ENCODE assay signal across 19 cellular contexts in the genomic region with DNA sequence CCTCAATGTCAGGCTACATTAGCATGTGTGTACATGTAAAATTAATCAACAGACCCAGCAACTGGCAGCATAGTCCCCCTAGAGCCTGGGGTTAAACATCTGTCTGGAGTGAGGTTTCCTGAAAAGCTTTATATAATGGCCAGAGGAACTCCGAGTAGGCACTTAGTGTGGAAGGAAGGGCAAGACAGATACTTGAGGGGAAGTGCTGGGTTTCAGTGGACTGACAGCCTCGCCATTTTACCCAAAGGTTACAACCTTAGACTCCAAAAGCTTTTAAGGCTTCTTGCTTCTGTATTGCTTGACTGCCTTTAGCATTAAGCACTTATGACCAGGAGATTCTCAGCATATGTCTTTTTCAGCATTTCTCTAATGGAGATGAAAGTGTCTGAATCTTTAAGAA.
"Had no signal": no experiment of that assay in that cellular context is flagged by ENCODE, and none has a peak within 500 bp of the region (broad histone marks: within the 10 kb centered on the region; RNA-seq: fewer than 3 reads in every experiment).

No MANE protein-coding gene starts in this region.

- H3K4me1 Mint-ChIP-seq: neural progenitor cell had no signal

- H3K27me3 ChIP-seq: dorsolateral prefrontal cortex, heart left ventricle, neural progenitor cell, ovary, tibial artery, upper lobe of right lung, vagina had no signal

- H3K27ac Mint-ChIP-seq: naive thymus-derived CD8-positive, alpha-beta T cell; neural progenitor cell; stimulated activated naive CD8-positive, alpha-beta T cell treated with anti-CD3 and anti-CD28 coated beads, Interleukin-15, Interleukin-2, amounts not matched to agents 100 ng/mL and 50 ng/mL, for 24 hours had no signal

- H3K4me3 Mint-ChIP-seq: naive thymus-derived CD8-positive, alpha-beta T cell; neural progenitor cell; stimulated activated naive CD8-positive, alpha-beta T cell treated with anti-CD3 and anti-CD28 coated beads, Interleukin-15, Interleukin-2, amounts not matched to agents 100 ng/mL and 50 ng/mL, for 24 hours had no signal

- H3K27ac ChIP-seq: dorsolateral prefrontal cortex, heart left ventricle, neural progenitor cell, ovary, tibial artery, upper lobe of right lung, vagina had no signal

- H3K27me3 Mint-ChIP-seq: naive thymus-derived CD8-positive, alpha-beta T cell; stimulated activated naive CD8-positive, alpha-beta T cell treated with anti-CD3 and anti-CD28 coated beads, Interleukin-15, Interleukin-2, amounts not matched to agents 100 ng/mL and 50 ng/mL, for 24 hours had no signal

- DNase-seq: cortex of kidney; dorsolateral prefrontal cortex; effector CD8-positive, alpha-beta T cell; foreskin melanocyte; heart left ventricle; hippocampal formation; kidney glomerular epithelial cell; mucosa of descending colon; naive thymus-derived CD8-positive, alpha-beta T cell; nucleus accumbens; ovary; right cardiac atrium; small intestine; stimulated activated CD4-positive, alpha-beta T cell treated with anti-CD3 and anti-CD28 coated beads, Interleukin-12 subunit alpha, Interleukin-12 subunit beta, amount 100 ng/mL, for 4 hours; tibial artery; upper lobe of right lung had no signal

- H3K9me3 ChIP-seq: heart left ventricle, ovary, tibial artery, upper lobe of right lung, vagina had no signal

- H3K9me3 Mint-ChIP-seq: naive thymus-derived CD8-positive, alpha-beta T cell; neural progenitor cell; stimulated activated naive CD8-positive, alpha-beta T cell treated with anti-CD3 and anti-CD28 coated beads, Interleukin-15, Interleukin-2, amounts not matched to agents 100 ng/mL and 50 ng/mL, for 24 hours had no signal

- ATAC-seq: heart left ventricle; mucosa of descending colon; naive thymus-derived CD8-positive, alpha-beta T cell; right cardiac atrium; upper lobe of right lung had no signal

- H3K36me3 Mint-ChIP-seq: neural progenitor cell had no signal
